In the genomic region with DNA sequence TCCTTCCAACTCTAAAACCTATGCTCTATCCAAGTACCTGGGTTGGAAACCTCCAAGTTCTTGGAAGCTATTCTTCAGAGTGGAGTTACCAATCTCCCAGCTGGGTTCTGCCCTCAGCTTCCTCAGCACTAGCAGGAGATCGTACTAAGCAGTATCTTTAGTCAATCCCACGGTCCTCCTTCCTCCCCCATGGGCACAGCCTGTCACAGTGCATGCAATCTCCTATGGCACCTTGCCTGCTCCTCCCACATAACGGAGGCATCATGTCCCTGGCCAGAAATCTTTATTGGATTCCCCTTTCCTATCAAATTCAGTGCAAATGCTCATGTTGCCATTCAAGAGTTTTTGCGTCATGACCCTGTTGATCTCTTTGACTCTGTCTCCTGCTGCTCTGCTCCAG, we compare ENCODE assay signal across 26 cellular contexts. TPM values are rescaled to one million over a fixed set of nuclear protein-coding genes. Genes with fewer than 3 reads are reported as not detected.
"Had no signal": no experiment of that assay in that cellular context is flagged by ENCODE, and none has a peak within 500 bp of the region (broad histone marks: within the 10 kb centered on the region; RNA-seq: fewer than 3 reads in every experiment).

No MANE protein-coding gene starts in this region.

- ATAC-seq: activated CD4-positive, CD25-positive, alpha-beta regulatory T cell treated with anti-CD3 and anti-CD28 coated beads, Interleukin-2, amount 50 U/mL, for 24 hours; activated CD8-positive, alpha-beta T cell treated with anti-CD3 and anti-CD28 coated beads for 36 hours; T-helper 17 cell had no signal

- H3K27me3 Mint-ChIP-seq: activated CD8-positive, alpha-beta T cell treated with anti-CD3 and anti-CD28 coated beads for 36 hours; activated naive CD4-positive, alpha-beta T cell treated with anti-CD3 and anti-CD28 coated beads, Interleukin-2, amount 50 U/mL, for 24 hours had no signal

- H3K9me3 ChIP-seq: Peyer's patch, SJSA1 had no signal

- H3K36me3 ChIP-seq: brain microvascular endothelial cell, cardiac muscle cell, Peyer's patch, SJSA1 had no signal

- H3K27ac ChIP-seq: brain microvascular endothelial cell, cardiac muscle cell, Peyer's patch, RWPE1, SJSA1 had no signal

- H3K27ac Mint-ChIP-seq: activated CD8-positive, alpha-beta T cell treated with anti-CD3 and anti-CD28 coated beads for 36 hours; activated naive CD4-positive, alpha-beta T cell treated with anti-CD3 and anti-CD28 coated beads, Interleukin-2, amount 50 U/mL, for 24 hours; T-helper 17 cell had no signal

- H3K4me3 ChIP-seq: cardiac muscle cell, Peyer's patch, SJSA1 had no signal

- DNase-seq: activated CD4-positive, alpha-beta T cell treated with anti-CD3 and anti-CD28 coated beads for 4 hours; activated CD8-positive, alpha-beta memory T cell treated with anti-CD3 and anti-CD28 coated beads, Interleukin-2, amount 50 U/mL, for 4 hours; activated CD8-positive, alpha-beta T cell treated with anti-CD3 and anti-CD28 coated beads for 36 hours; activated effector memory CD4-positive, alpha-beta T cell treated with Interleukin-2 at 50 U/mL for 16 hours; activated naive CD4-positive, alpha-beta T cell; amygdala; brain microvascular endothelial cell; KG1; NCI-H1048; NCI-H146; NCI-H187 treated with DMSO at 0.1 percent for 48 hours; NCI-H2081 treated with DMSO at 0.1 percent for 48 hours; NCI-H446; NCI-H524; NK-92 treated with Interleukin-12 subunit alpha and Interleukin-12 subunit beta, amount 100 ng/mL, for 24 hours; Peyer's patch; Right ventricle myocardium superior; T-helper 17 cell; T1000 had no signal

- H3K4me3 Mint-ChIP-seq: activated CD8-positive, alpha-beta T cell treated with anti-CD3 and anti-CD28 coated beads for 36 hours; activated naive CD4-positive, alpha-beta T cell treated with anti-CD3 and anti-CD28 coated beads, Interleukin-2, amount 50 U/mL, for 24 hours; T-helper 17 cell had no signal

- H3K27me3 ChIP-seq: brain microvascular endothelial cell, cardiac muscle cell, Peyer's patch, SJSA1 had no signal

- H3K4me1 ChIP-seq: SJSA1 had no signal

RNA-seq across cellular contexts. Expression of a gene that starts 5.4 kb away (rescaled TPM):
- total RNA-seq: LHCN-M2, M059J, SJSA1 had no signal

RNA-seq across cellular contexts. Expression of a gene that starts 6.1 kb away (rescaled TPM):
- total RNA-seq: LHCN-M2, M059J, SJSA1 had no signal
